ENCODE assay signal across 8 cellular contexts in the genomic region with DNA sequence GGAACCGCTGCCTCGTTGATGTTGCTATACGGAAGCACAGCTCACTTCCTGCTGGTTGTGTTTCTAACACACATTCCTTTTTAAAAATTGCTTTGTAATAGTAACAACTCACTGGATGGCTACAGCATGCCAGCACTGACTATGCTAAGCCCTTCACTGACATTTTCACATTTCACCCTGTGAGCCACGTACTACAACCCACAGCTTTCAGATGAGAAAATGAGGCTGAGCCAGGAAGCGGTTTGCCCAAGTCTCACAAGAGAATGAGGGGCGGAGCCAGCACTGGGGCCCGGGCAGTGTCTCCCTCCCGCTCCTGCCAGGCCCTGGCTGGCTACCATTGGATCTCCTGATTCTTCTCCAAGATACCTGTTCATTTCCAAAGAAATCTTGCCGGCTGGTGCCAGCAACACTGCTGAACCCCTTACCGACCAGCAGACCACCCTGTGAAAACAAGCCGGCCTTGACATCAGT. TPM values are rescaled to one million over a fixed set of nuclear protein-coding genes. Genes with fewer than 3 reads are reported as not detected.
DNase-seq lines count a peak whose midpoint lies in the region; ATAC-seq and FAIRE-seq lines count a peak whose summit lies in the region.

No MANE protein-coding gene starts in this region.

- DNase-seq in GM18507 (ENCODE audit: extremely low spot score, insufficient read length, low read depth) (peak; percentile 67), NCI-H748 (lab: John Stamatoyannopoulos, UW; ENCODE audit: unreplicated experiment) (peak; percentile 40), epidermal melanocyte (ENCODE audit: insufficient read length, low spot score) (peak; percentile 42), middle frontal gyrus (ENCODE audit: extremely low spot score, low spot score) (no peak)
- DNase-seq in activated CD8-positive, alpha-beta memory T cell treated with anti-CD3 and anti-CD28 coated beads, Interleukin-2, amount 10 ng/mL, durations not matched to agents 7 days and 5 days: peak; percentile 95
- peak; percentile 59 to 92 (median 84) for DNase-seq in naive thymus-derived CD8-positive, alpha-beta T cell
- DNase-seq in stimulated activated naive B cell treated with anti-CD40 and anti-IgM and Interleukin-4, amounts not matched to agents 10 μg/mL and 1 μg/mL and 100 μg/mL, for 72 hours: peak; percentile 71

- ATAC-seq in HG02763 (IDR thresholded peaks at IDR 0.05; ENCODE audit: unreplicated experiment): peak; percentile 70
- ATAC-seq in activated CD8-positive, alpha-beta memory T cell treated with anti-CD3 and anti-CD28 coated beads, Interleukin-2, amount 10 ng/mL, durations not matched to agents 7 days and 5 days: peak; percentile 95
- peak; percentile 97 to 98 for ATAC-seq in naive thymus-derived CD8-positive, alpha-beta T cell
- peak; percentile 95 to 96 for ATAC-seq in stimulated activated naive B cell treated with anti-CD40 and anti-IgM and Interleukin-4, amounts not matched to agents 10 μg/mL and 1 μg/mL and 100 μg/mL, for 72 hours (replicated peaks)

- H3K4me3 Mint-ChIP-seq in activated CD8-positive, alpha-beta memory T cell treated with anti-CD3 and anti-CD28 coated beads, Interleukin-2, amount 10 ng/mL, durations not matched to agents 7 days and 5 days: peak overlapping the region; percentile 57
- peak overlapping the region; percentile 75 to 93 (median 86) for H3K4me3 Mint-ChIP-seq in naive thymus-derived CD8-positive, alpha-beta T cell
- H3K4me3 Mint-ChIP-seq in stimulated activated naive B cell treated with anti-CD40 and anti-IgM and Interleukin-4, amounts not matched to agents 10 μg/mL and 1 μg/mL and 100 μg/mL, for 72 hours: peak overlapping the region; percentile 79 to 81

- H3K4me1 Mint-ChIP-seq in activated CD8-positive, alpha-beta memory T cell treated with anti-CD3 and anti-CD28 coated beads, Interleukin-2, amount 10 ng/mL, durations not matched to agents 7 days and 5 days: peaks cover 45% of the 10 kb centered on the region
- H3K4me1 Mint-ChIP-seq in naive thymus-derived CD8-positive, alpha-beta T cell: peaks cover 13 to 64% (median 42%) of the 10 kb centered on the region in 4 donors
- H3K4me1 Mint-ChIP-seq in stimulated activated naive B cell treated with anti-CD40 and anti-IgM and Interleukin-4, amounts not matched to agents 10 μg/mL and 1 μg/mL and 100 μg/mL, for 72 hours: peaks cover 15 to 24% of the 10 kb centered on the region in 2 donors

- H3K27me3 Mint-ChIP-seq in activated CD8-positive, alpha-beta memory T cell treated with anti-CD3 and anti-CD28 coated beads, Interleukin-2, amount 10 ng/mL, durations not matched to agents 7 days and 5 days: no peaks in the 10 kb centered on the region
- no peaks in the 10 kb centered on the region for H3K27me3 Mint-ChIP-seq in naive thymus-derived CD8-positive, alpha-beta T cell
- H3K27me3 Mint-ChIP-seq in stimulated activated naive B cell treated with anti-CD40 and anti-IgM and Interleukin-4, amounts not matched to agents 10 μg/mL and 1 μg/mL and 100 μg/mL, for 72 hours: peaks cover 4% of the 10 kb centered on the region in 2 donors

- H3K36me3 Mint-ChIP-seq in activated CD8-positive, alpha-beta memory T cell treated with anti-CD3 and anti-CD28 coated beads, Interleukin-2, amount 10 ng/mL, durations not matched to agents 7 days and 5 days: peaks cover 11% of the 10 kb centered on the region
- peaks cover 0 to 19% (median 2%) of the 10 kb centered on the region in 3 donors for H3K36me3 Mint-ChIP-seq in naive thymus-derived CD8-positive, alpha-beta T cell
- peaks cover 16 to 18% of the 10 kb centered on the region in 2 donors for H3K36me3 Mint-ChIP-seq in stimulated activated naive B cell treated with anti-CD40 and anti-IgM and Interleukin-4, amounts not matched to agents 10 μg/mL and 1 μg/mL and 100 μg/mL, for 72 hours

- FAIRE-seq in GM18507 (lab: Jason Lieb, UNC): peak; percentile 91

- CTCF ChIA-PET in activated CD8-positive, alpha-beta memory T cell treated with anti-CD3 and anti-CD28 coated beads, Interleukin-2, amount 10 ng/mL, durations not matched to agents 7 days and 5 days (lab: Charles Lee): interaction anchor here (1.1 to 2.2 kb wide), 4 partner anchors 14 to 112 kb away, joined by 4 to 8 read pairs (median 4); no protein-coding TSS in a partner anchor

- POLR2A ChIA-PET in naive thymus-derived CD8-positive, alpha-beta T cell (lab: Charles Lee): interaction anchor here (0.6 to 6.7 kb wide), 7 partner anchors 12 to 76 kb away, joined by 3 to 136 read pairs (median 14); a partner anchor contains a TSS

- H3K9me3 Mint-ChIP-seq in activated CD8-positive, alpha-beta memory T cell treated with anti-CD3 and anti-CD28 coated beads, Interleukin-2, amount 10 ng/mL, durations not matched to agents 7 days and 5 days (ENCODE audit: low read depth): peaks cover 2% of the 10 kb centered on the region
- no peaks in the 10 kb centered on the region for H3K9me3 Mint-ChIP-seq in naive thymus-derived CD8-positive, alpha-beta T cell
- H3K9me3 Mint-ChIP-seq in stimulated activated naive B cell treated with anti-CD40 and anti-IgM and Interleukin-4, amounts not matched to agents 10 μg/mL and 1 μg/mL and 100 μg/mL, for 72 hours: peaks cover 2 to 3% of the 10 kb centered on the region in 2 donors

- peak overlapping the region; percentile 99 for H3K27ac Mint-ChIP-seq in activated CD8-positive, alpha-beta memory T cell treated with anti-CD3 and anti-CD28 coated beads, Interleukin-2, amount 10 ng/mL, durations not matched to agents 7 days and 5 days
- H3K27ac Mint-ChIP-seq in naive thymus-derived CD8-positive, alpha-beta T cell: peak overlapping the region; percentile 93 to 98 (median 98)
- peak overlapping the region; percentile 96 for H3K27ac Mint-ChIP-seq in stimulated activated naive B cell treated with anti-CD40 and anti-IgM and Interleukin-4, amounts not matched to agents 10 μg/mL and 1 μg/mL and 100 μg/mL, for 72 hours

RNA-seq across cellular contexts. Expression of a gene that starts 38.3 kb away (rescaled TPM):
- total RNA-seq in activated CD8-positive, alpha-beta memory T cell treated with anti-CD3 and anti-CD28 coated beads, Interleukin-2, amount 10 ng/mL, durations not matched to agents 7 days and 5 days: 10 to 100 TPM; 76.8 to 80.0 TPM
- 10 to 100 TPM; 79.6 to 80.9 TPM for total RNA-seq in naive thymus-derived CD8-positive, alpha-beta T cell
- 10 to 100 TPM; 12.2 to 28.1 (median 12.7) TPM for polyA plus RNA-seq in naive thymus-derived CD8-positive, alpha-beta T cell

RNA-seq across cellular contexts. Expression of a gene that starts 51.6 kb away (rescaled TPM):
- not detected for total RNA-seq in activated CD8-positive, alpha-beta memory T cell treated with anti-CD3 and anti-CD28 coated beads, Interleukin-2, amount 10 ng/mL, durations not matched to agents 7 days and 5 days
- under 1 TPM; 0.82 to 0.86 TPM for total RNA-seq in naive thymus-derived CD8-positive, alpha-beta T cell
- polyA plus RNA-seq in naive thymus-derived CD8-positive, alpha-beta T cell: under 1 TPM in 2 of 3 donors, not detected in 1; 0.45 to 0.57 TPM
